Comparison of ENCODE assay signal across 29 cellular contexts in genomic region chr17:46810837-46811236, GRCh38. TPM values are rescaled to one million over a fixed set of nuclear protein-coding genes. Genes with fewer than 3 reads are reported as not detected.
"Had no signal": no experiment of that assay in that cellular context is flagged by ENCODE, and none has a peak within 500 bp of the region (broad histone marks: within the 10 kb centered on the region; RNA-seq: fewer than 3 reads in every experiment).

No MANE protein-coding gene starts in this region.

- H3K27ac Mint-ChIP-seq: activated naive CD8-positive, alpha-beta T cell; activated T-cell treated with anti-CD3 and anti-CD28 coated beads, Interleukin-2, amount 50 U/mL, for 24 hours; activated T-helper 17 cell treated with anti-CD3 and anti-CD28 coated beads, Interleukin-2, amount 50 U/mL, for 72 hours; WTC11 had no signal

- H3K4me1 Mint-ChIP-seq: activated T-helper 17 cell treated with anti-CD3 and anti-CD28 coated beads, Interleukin-2, amount 50 U/mL, for 72 hours; neural crest cell had no signal

- H3K4me3 ChIP-seq: adrenal gland, ascending aorta, sigmoid colon, tibial nerve, uterus had no signal

- H3K4me3 Mint-ChIP-seq: activated naive CD8-positive, alpha-beta T cell; activated T-cell treated with anti-CD3 and anti-CD28 coated beads, Interleukin-2, amount 50 U/mL, for 24 hours; activated T-helper 17 cell treated with anti-CD3 and anti-CD28 coated beads, Interleukin-2, amount 50 U/mL, for 72 hours; neural crest cell; WTC11 had no signal

- DNase-seq: activated CD4-positive, alpha-beta T cell treated with anti-CD3 and anti-CD28 coated beads, Interleukin-2, amount 50 U/mL, for 4 hours; activated CD8-positive, alpha-beta memory T cell treated with anti-CD3 and anti-CD28 coated beads for 24 hours; activated CD8-positive, alpha-beta memory T cell treated with anti-CD3 and anti-CD28 coated beads, Interleukin-2, amount 50 U/mL, for 4 hours; activated naive CD4-positive, alpha-beta T cell; activated T-cell treated with anti-CD3 and anti-CD28 coated beads, Interleukin-2, amount 50 U/mL, for 24 hours; adrenal gland; central memory CD4-positive, alpha-beta T cell; effector memory CD4-positive, alpha-beta T cell; glutamatergic neuron; hypothalamus; sigmoid colon; stimulated activated CD4-positive, alpha-beta T cell treated with anti-CD3 and anti-CD28 coated beads, Interleukin-4, amount 100 ng/mL, for 1 hour; stimulated activated naive CD4-positive, alpha-beta T cell; substantia nigra; T-helper 9 cell; uterus had no signal

- ATAC-seq: activated T-helper 17 cell treated with anti-CD3 and anti-CD28 coated beads, Interleukin-2, amount 50 U/mL, for 72 hours; esophagus mucosa; WTC11 had no signal

- H3K36me3 Mint-ChIP-seq: activated naive CD8-positive, alpha-beta T cell had no signal

- H3K27ac ChIP-seq: adrenal gland, ascending aorta, sigmoid colon, tibial nerve, uterus had no signal

- H3K9me3 Mint-ChIP-seq: activated T-cell treated with anti-CD3 and anti-CD28 coated beads, Interleukin-2, amount 50 U/mL, for 24 hours; activated T-helper 17 cell treated with anti-CD3 and anti-CD28 coated beads, Interleukin-2, amount 50 U/mL, for 72 hours; neural crest cell; WTC11 had no signal

- H3K4me1 ChIP-seq: adrenal gland, ascending aorta, tibial nerve, uterus had no signal

- H3K9me3 ChIP-seq: adrenal gland, ascending aorta, sigmoid colon, tibial nerve, uterus had no signal

- H3K27me3 ChIP-seq: adrenal gland, ascending aorta, uterus had no signal

- H3K36me3 ChIP-seq: adrenal gland, ascending aorta, sigmoid colon, tibial nerve, uterus had no signal

RNA-seq across cellular contexts. Expression of gene WNT3, which starts 7.7 kb away (rescaled TPM):
- total RNA-seq: ascending aorta; T-helper 1 cell treated with Interleukin-12 subunit alpha and Interleukin-12 subunit beta and Interleukin-4 antibody, amounts not matched to agents 30 ng/mL and 1 ng/mL, for 36 hours had no signal

RNA-seq across cellular contexts. Expression of gene WNT9B, which starts 40.5 kb away (rescaled TPM):
- total RNA-seq: activated T-helper 17 cell treated with anti-CD3 and anti-CD28 coated beads, Interleukin-2, amount 50 U/mL, for 72 hours; dermis microvascular lymphatic vessel endothelial cell; endothelial cell of umbilical vein; esophagus mucosa; frontal cortex; mononuclear cell; myocyte; neural crest cell; sigmoid colon; T-helper 1 cell treated with Interleukin-12 subunit alpha and Interleukin-12 subunit beta and Interleukin-4 antibody, amounts not matched to agents 30 ng/mL and 1 ng/mL, for 36 hours had no signal
- polyA plus RNA-seq: endothelial cell of umbilical vein had no signal
